ENCODE assay signal across 39 cellular contexts in genomic region chr15:92674347-92674746, GRCh38.
"Had no signal": no experiment of that assay in that cellular context is flagged by ENCODE, and none has a peak within 500 bp of the region (broad histone marks: within the 10 kb centered on the region; RNA-seq: fewer than 3 reads in every experiment).

No MANE protein-coding gene starts in this region.

- ATAC-seq: activated naive CD4-positive, alpha-beta T cell treated with anti-CD3 and anti-CD28 coated beads, Interleukin-2, amount 50 U/mL, for 72 hours; activated naive CD8-positive, alpha-beta T cell treated with anti-CD3 and anti-CD28 coated beads, Interleukin-2, amount 50 U/mL, for 24 hours; activated T-cell treated with anti-CD3 and anti-CD28 coated beads, Interleukin-2, amount 50 U/mL, for 4 hours; activated T-cell treated with anti-CD3 and anti-CD28 coated beads, Interleukin-2, amount 50 U/mL, for 72 hours; activated T-helper 17 cell treated with anti-CD3 and anti-CD28 coated beads, Interleukin-2, amount 50 U/mL, for 72 hours; body of pancreas had no signal

- H3K27ac Mint-ChIP-seq: activated naive CD4-positive, alpha-beta T cell treated with anti-CD3 and anti-CD28 coated beads for 36 hours; activated naive CD4-positive, alpha-beta T cell treated with anti-CD3 and anti-CD28 coated beads, Interleukin-2, amount 10 ng/mL, durations not matched to agents 7 days and 5 days; activated naive CD4-positive, alpha-beta T cell treated with anti-CD3 and anti-CD28 coated beads, Interleukin-2, amount 50 U/mL, for 24 hours; activated naive CD4-positive, alpha-beta T cell treated with anti-CD3 and anti-CD28 coated beads, Interleukin-2, amount 50 U/mL, for 72 hours; activated naive CD8-positive, alpha-beta T cell; activated naive CD8-positive, alpha-beta T cell treated with anti-CD3 and anti-CD28 coated beads for 36 hours; activated naive CD8-positive, alpha-beta T cell treated with anti-CD3 and anti-CD28 coated beads, Interleukin-2, amount 10 ng/mL, durations not matched to agents 7 days and 5 days; activated naive CD8-positive, alpha-beta T cell treated with anti-CD3 and anti-CD28 coated beads, Interleukin-2, amount 50 U/mL, for 24 hours; activated T-cell treated with anti-CD3 and anti-CD28 coated beads, Interleukin-2, amount 50 U/mL, for 24 hours; activated T-cell treated with anti-CD3 and anti-CD28 coated beads, Interleukin-2, amount 50 U/mL, for 72 hours; activated T-helper 1 cell treated with anti-CD3 and anti-CD28 coated beads, Interleukin-12 subunit alpha, Interleukin-12 subunit beta, Interleukin-2, Interleukin-4 antibody, amounts not matched to agents 30 ng/mL and 10 ng/mL and 1 ng/mL, durations not matched to agents 14 hours and 24 hours and 36 hours; activated T-helper 17 cell treated with anti-CD3 and anti-CD28 coated beads, Interleukin-2, amount 50 U/mL, for 72 hours; activated T-helper 2 cell treated with anti-CD3 and anti-CD28 coated beads, Interferon-gamma antibody, Interleukin-2, Interleukin-4, amounts not matched to agents 10 μg/mL and 5 μg/mL and 100 μg/mL, durations not matched to agents 14 hours and 24 hours and 36 hours had no signal

- H3K4me3 ChIP-seq: adrenal gland, ascending aorta, body of pancreas, breast epithelium, cardiac muscle cell had no signal

- H3K4me1 ChIP-seq: adrenal gland, ascending aorta, body of pancreas, breast epithelium had no signal

- H3K27ac ChIP-seq: adrenal gland, ascending aorta, body of pancreas, brain microvascular endothelial cell, breast epithelium, cardiac muscle cell had no signal

- H3K36me3 Mint-ChIP-seq: activated naive CD4-positive, alpha-beta T cell treated with anti-CD3 and anti-CD28 coated beads, Interleukin-2, amount 10 ng/mL, durations not matched to agents 7 days and 5 days; activated naive CD4-positive, alpha-beta T cell treated with anti-CD3 and anti-CD28 coated beads, Interleukin-2, amount 50 U/mL, for 24 hours; activated naive CD4-positive, alpha-beta T cell treated with anti-CD3 and anti-CD28 coated beads, Interleukin-2, amount 50 U/mL, for 72 hours; activated naive CD8-positive, alpha-beta T cell; activated naive CD8-positive, alpha-beta T cell treated with anti-CD3 and anti-CD28 coated beads for 36 hours; activated naive CD8-positive, alpha-beta T cell treated with anti-CD3 and anti-CD28 coated beads, Interleukin-2, amount 10 ng/mL, durations not matched to agents 7 days and 5 days; brain had no signal

- H3K4me1 Mint-ChIP-seq: activated naive CD4-positive, alpha-beta T cell treated with anti-CD3 and anti-CD28 coated beads, Interleukin-2, amount 10 ng/mL, durations not matched to agents 7 days and 5 days; activated naive CD4-positive, alpha-beta T cell treated with anti-CD3 and anti-CD28 coated beads, Interleukin-2, amount 50 U/mL, for 24 hours; activated naive CD8-positive, alpha-beta T cell treated with anti-CD3 and anti-CD28 coated beads for 36 hours; activated naive CD8-positive, alpha-beta T cell treated with anti-CD3 and anti-CD28 coated beads, Interleukin-2, amount 10 ng/mL, durations not matched to agents 7 days and 5 days; activated naive CD8-positive, alpha-beta T cell treated with anti-CD3 and anti-CD28 coated beads, Interleukin-2, amount 50 U/mL, for 24 hours; activated T-helper 17 cell treated with anti-CD3 and anti-CD28 coated beads, Interleukin-2, amount 50 U/mL, for 72 hours; central memory CD8-positive, alpha-beta T cell had no signal

- H3K4me3 Mint-ChIP-seq: activated naive CD4-positive, alpha-beta T cell treated with anti-CD3 and anti-CD28 coated beads for 36 hours; activated naive CD4-positive, alpha-beta T cell treated with anti-CD3 and anti-CD28 coated beads, Interleukin-2, amount 10 ng/mL, durations not matched to agents 7 days and 5 days; activated naive CD4-positive, alpha-beta T cell treated with anti-CD3 and anti-CD28 coated beads, Interleukin-2, amount 50 U/mL, for 24 hours; activated naive CD8-positive, alpha-beta T cell; activated naive CD8-positive, alpha-beta T cell treated with anti-CD3 and anti-CD28 coated beads for 36 hours; activated naive CD8-positive, alpha-beta T cell treated with anti-CD3 and anti-CD28 coated beads, Interleukin-2, amount 10 ng/mL, durations not matched to agents 7 days and 5 days; activated naive CD8-positive, alpha-beta T cell treated with anti-CD3 and anti-CD28 coated beads, Interleukin-2, amount 50 U/mL, for 24 hours; activated T-cell treated with anti-CD3 and anti-CD28 coated beads, Interleukin-2, amount 50 U/mL, for 24 hours; activated T-cell treated with anti-CD3 and anti-CD28 coated beads, Interleukin-2, amount 50 U/mL, for 4 hours; activated T-cell treated with anti-CD3 and anti-CD28 coated beads, Interleukin-2, amount 50 U/mL, for 72 hours; activated T-helper 1 cell treated with anti-CD3 and anti-CD28 coated beads, Interleukin-12 subunit alpha, Interleukin-12 subunit beta, Interleukin-2, Interleukin-4 antibody, amounts not matched to agents 30 ng/mL and 10 ng/mL and 1 ng/mL, durations not matched to agents 14 hours and 24 hours and 36 hours; activated T-helper 17 cell treated with anti-CD3 and anti-CD28 coated beads, Interleukin-2, amount 50 U/mL, for 72 hours; brain; central memory CD8-positive, alpha-beta T cell had no signal

- H3K36me3 ChIP-seq: adrenal gland, ascending aorta, brain microvascular endothelial cell, breast epithelium, cardiac muscle cell had no signal

- DNase-seq: activated effector memory CD4-positive, alpha-beta T cell treated with anti-CD3 and anti-CD28 coated beads, Interleukin-2, amount 50 U/mL, for 16 hours; activated effector memory CD4-positive, alpha-beta T cell treated with Interleukin-2 at 50 U/mL for 16 hours; activated gamma-delta T cell; activated gamma-delta T cell treated with Interleukin-2 at 50 U/mL for 16 hours; activated naive CD4-positive, alpha-beta T cell; activated naive CD4-positive, alpha-beta T cell treated with anti-CD3 and anti-CD28 coated beads for 36 hours; activated naive CD4-positive, alpha-beta T cell treated with anti-CD3 and anti-CD28 coated beads, Interleukin-2, amount 10 ng/mL, durations not matched to agents 7 days and 5 days; activated naive CD4-positive, alpha-beta T cell treated with anti-CD3 and anti-CD28 coated beads, Interleukin-2, amount 50 U/mL, for 16 hours; activated naive CD4-positive, alpha-beta T cell treated with Interleukin-2 at 50 U/mL for 16 hours; activated naive CD8-positive, alpha-beta T cell treated with anti-CD3 and anti-CD28 coated beads for 36 hours; activated naive CD8-positive, alpha-beta T cell treated with anti-CD3 and anti-CD28 coated beads, Interleukin-2, amount 10 ng/mL, durations not matched to agents 7 days and 5 days; activated naive CD8-positive, alpha-beta T cell treated with anti-CD3 and anti-CD28 coated beads, Interleukin-2, amount 50 U/mL, for 24 hours; activated T-cell treated with anti-CD3 and anti-CD28 coated beads, Interleukin-2, amount 50 U/mL, for 24 hours; activated T-cell treated with anti-CD3 and anti-CD28 coated beads, Interleukin-2, amount 50 U/mL, for 4 hours; activated T-cell treated with anti-CD3 and anti-CD28 coated beads, Interleukin-2, amount 50 U/mL, for 48 hours; activated T-cell treated with anti-CD3 and anti-CD28 coated beads, Interleukin-2, amount 50 U/mL, for 72 hours; adrenal gland; amniotic stem cell; amygdala; anterior cingulate cortex; aorta; body of pancreas; brain microvascular endothelial cell; caudate nucleus; central memory CD4-positive, alpha-beta T cell; cerebellar nuclear complex had no signal

- H3K27me3 ChIP-seq: adrenal gland, ascending aorta, body of pancreas, breast epithelium, cardiac muscle cell had no signal

- H3K27me3 Mint-ChIP-seq: activated naive CD8-positive, alpha-beta T cell treated with anti-CD3 and anti-CD28 coated beads, Interleukin-2, amount 10 ng/mL, durations not matched to agents 7 days and 5 days; brain had no signal

- H3K9me3 Mint-ChIP-seq: activated naive CD4-positive, alpha-beta T cell treated with anti-CD3 and anti-CD28 coated beads for 36 hours; activated naive CD4-positive, alpha-beta T cell treated with anti-CD3 and anti-CD28 coated beads, Interleukin-2, amount 10 ng/mL, durations not matched to agents 7 days and 5 days; activated naive CD4-positive, alpha-beta T cell treated with anti-CD3 and anti-CD28 coated beads, Interleukin-2, amount 50 U/mL, for 24 hours; activated naive CD4-positive, alpha-beta T cell treated with anti-CD3 and anti-CD28 coated beads, Interleukin-2, amount 50 U/mL, for 72 hours; activated naive CD8-positive, alpha-beta T cell treated with anti-CD3 and anti-CD28 coated beads for 36 hours; activated naive CD8-positive, alpha-beta T cell treated with anti-CD3 and anti-CD28 coated beads, Interleukin-2, amount 10 ng/mL, durations not matched to agents 7 days and 5 days; activated naive CD8-positive, alpha-beta T cell treated with anti-CD3 and anti-CD28 coated beads, Interleukin-2, amount 50 U/mL, for 24 hours; activated T-cell treated with anti-CD3 and anti-CD28 coated beads, Interleukin-2, amount 50 U/mL, for 24 hours; activated T-cell treated with anti-CD3 and anti-CD28 coated beads, Interleukin-2, amount 50 U/mL, for 4 hours; activated T-cell treated with anti-CD3 and anti-CD28 coated beads, Interleukin-2, amount 50 U/mL, for 72 hours; activated T-helper 1 cell treated with anti-CD3 and anti-CD28 coated beads, Interleukin-12 subunit alpha, Interleukin-12 subunit beta, Interleukin-2, Interleukin-4 antibody, amounts not matched to agents 30 ng/mL and 10 ng/mL and 1 ng/mL, durations not matched to agents 14 hours and 24 hours and 36 hours; activated T-helper 17 cell treated with anti-CD3 and anti-CD28 coated beads, Interleukin-2, amount 50 U/mL, for 72 hours; activated T-helper 2 cell treated with anti-CD3 and anti-CD28 coated beads, Interferon-gamma antibody, Interleukin-2, Interleukin-4, amounts not matched to agents 10 μg/mL and 5 μg/mL and 100 μg/mL, durations not matched to agents 14 hours and 24 hours and 36 hours; central memory CD8-positive, alpha-beta T cell had no signal

- FAIRE-seq: astrocyte, bronchial epithelial cell had no signal

- H3K9me3 ChIP-seq: adrenal gland, ascending aorta, body of pancreas, breast epithelium had no signal
